14 cellular contexts compared by ENCODE assay signal in the genomic region with DNA sequence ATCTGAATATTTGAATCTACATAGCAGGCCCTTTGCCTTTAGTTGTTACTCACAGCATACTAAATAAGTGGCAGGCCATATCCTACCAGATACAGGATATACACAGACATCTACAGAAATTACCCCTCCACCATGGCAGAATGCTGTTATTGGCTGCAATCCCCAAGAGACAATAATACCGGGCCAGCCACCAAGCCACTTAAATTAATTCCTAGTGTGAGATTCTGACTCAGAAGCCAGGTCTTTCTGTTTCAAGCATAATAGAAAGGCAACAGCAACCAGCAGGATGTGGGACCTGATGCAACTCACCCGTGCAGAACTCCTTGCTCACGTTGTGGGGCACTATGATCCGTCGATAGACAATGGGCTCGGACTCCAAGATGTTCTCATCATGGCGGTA. TPM values are rescaled to one million over a fixed set of nuclear protein-coding genes. Genes with fewer than 3 reads are reported as not detected.
DNase-seq lines count a peak whose midpoint lies in the region; ATAC-seq and TF ChIP-seq lines count a peak whose summit lies in the region.
"Had no signal": no experiment of that assay in that cellular context is flagged by ENCODE, and none has a peak within 500 bp of the region (broad histone marks: within the 10 kb centered on the region; RNA-seq: fewer than 3 reads in every experiment).

No MANE protein-coding gene starts in this region.

- H3K27me3 ChIP-seq in endodermal cell (ENCODE audit: control insufficient read depth, insufficient read depth, low read length, poor library complexity, severe bottlenecking) (no peaks in the 10 kb centered on the region), neural progenitor cell (no peaks in the 10 kb centered on the region)
- H3K27me3 ChIP-seq: foreskin keratinocyte, Peyer's patch, upper lobe of left lung had no signal

- H3K4me3 ChIP-seq in endodermal cell (ENCODE audit: low read length) (no peak overlapping the region), neural progenitor cell (no peak overlapping the region)
- H3K4me3 ChIP-seq: mucosa of descending colon, Peyer's patch, upper lobe of left lung had no signal

- WGBS in endodermal cell (ENCODE audit: insufficient coverage in 1 of 2, insufficient read length in 1 of 2), 2 experiments: 98 to 100% methylated on average over 7 of the region's 7 CpGs

- TF ChIP-seq CTCF in endodermal cell (conservative IDR thresholded peaks at IDR 0.05) (no peak), neural progenitor cell (IDR thresholded peaks at IDR 0.05) (no peak)

- H4K20me1 ChIP-seq in neural progenitor cell (ENCODE audit: low read depth): peaks cover 34% of the 10 kb centered on the region

- no peaks in the 10 kb centered on the region for H3K4me1 ChIP-seq in endodermal cell (ENCODE audit: control insufficient read depth, insufficient read depth, low read length)
- no peaks in the 10 kb centered on the region for H3K4me1 ChIP-seq in neural progenitor cell

- H3K9me3 Mint-ChIP-seq in endodermal cell (no peaks in the 10 kb centered on the region), neural progenitor cell (no peaks in the 10 kb centered on the region)
- H3K9me3 Mint-ChIP-seq: immature natural killer cell had no signal

- peaks cover 12% of the 10 kb centered on the region for H3K79me2 ChIP-seq in neural progenitor cell (ENCODE audit: low read depth)

- H3K36me3 Mint-ChIP-seq in endodermal cell (ENCODE audit: low read depth) (peaks cover 21% of the 10 kb centered on the region), neural progenitor cell (peaks cover 7% of the 10 kb centered on the region)

- H3K27me3 Mint-ChIP-seq in endodermal cell (ENCODE audit: insufficient read depth) (no peaks in the 10 kb centered on the region), neural progenitor cell (ENCODE audit: insufficient read depth, low read depth) (peaks cover 8% of the 10 kb centered on the region)

- H3K9ac ChIP-seq in endodermal cell (ENCODE audit: extremely low read depth, low read length, poor library complexity, severe bottlenecking) (no peak overlapping the region), neural progenitor cell (no peak overlapping the region)

- no peaks in the 10 kb centered on the region for H3K9me3 ChIP-seq in endodermal cell (ENCODE audit: control insufficient read depth, low read length)
- H3K9me3 ChIP-seq in neural progenitor cell (ENCODE audit: low read depth): no peaks in the 10 kb centered on the region
- H3K9me3 ChIP-seq: mucosa of descending colon, Peyer's patch, upper lobe of left lung had no signal

- peak; percentile 46 for ATAC-seq in GM18861 (IDR thresholded peaks at IDR 0.05; ENCODE audit: unreplicated experiment)
- ATAC-seq in HG02840 (IDR thresholded peaks at IDR 0.05; ENCODE audit: low FRiP score, unreplicated experiment): no peak
- ATAC-seq: foreskin keratinocyte had no signal

- peak; percentile 70 for DNase-seq in NCI-H2171 treated with DMSO at 0.1 percent for 48 hours (lab: John Stamatoyannopoulos, UW)
- no peak for DNase-seq in NCI-H2171 (lab: John Stamatoyannopoulos, UW)
- DNase-seq in NCI-H69 (lab: John Stamatoyannopoulos, UW): peak; percentile 85
- peak; percentile 36 for DNase-seq in dermis blood vessel endothelial cell
- DNase-seq in endodermal cell: no peak
- no peak for DNase-seq in neural progenitor cell (ENCODE audit: low spot score)
- DNase-seq: aorta, foreskin keratinocyte, immature natural killer cell, mucosa of descending colon, Peyer's patch, upper lobe of left lung had no signal

- no peaks in the 10 kb centered on the region for H3F3A ChIP-seq in neural progenitor cell (ENCODE audit: low read depth)

- H3K4me1 Mint-ChIP-seq in endodermal cell (no peaks in the 10 kb centered on the region), neural progenitor cell (peaks cover 22% of the 10 kb centered on the region)

- H3K27ac Mint-ChIP-seq in endodermal cell (no peak overlapping the region), neural progenitor cell (no peak overlapping the region)

- H3K4me3 Mint-ChIP-seq in endodermal cell (no peak overlapping the region), neural progenitor cell (no peak overlapping the region)
- H3K4me3 Mint-ChIP-seq: immature natural killer cell had no signal

- H3K27ac ChIP-seq in endodermal cell (ENCODE audit: low read depth, low read length) (no peak overlapping the region), neural progenitor cell (no peak overlapping the region)
- H3K27ac ChIP-seq: foreskin keratinocyte had no signal

- no peak overlapping the region for H2AFZ ChIP-seq in neural progenitor cell (replicated peaks)

- H3K36me3 ChIP-seq in endodermal cell (ENCODE audit: control insufficient read depth, insufficient read depth, low read length): peaks cover 23% of the 10 kb centered on the region
- no peaks in the 10 kb centered on the region for H3K36me3 ChIP-seq in neural progenitor cell
- H3K36me3 ChIP-seq: Peyer's patch, upper lobe of left lung had no signal

- no peak overlapping the region for H3K4me2 ChIP-seq in neural progenitor cell

RNA-seq across cellular contexts. Expression of gene CLK3, which starts 39.8 kb away (rescaled TPM):
- total RNA-seq in dermis blood vessel endothelial cell (68.3 and 81.5 TPM in 2 replicates), endodermal cell (10 to 100 TPM; 53.4 to 67.3 TPM), neural progenitor cell (ENCODE audit: low replicate concordance) (66.1 and 106 TPM in 2 replicates)
- 67.7 TPM for polyA plus RNA-seq in endodermal cell (2013, experiment 1 of 2)
- polyA plus RNA-seq in endodermal cell (2013, experiment 2 of 2): 60.9 TPM

RNA-seq across cellular contexts. Expression of gene EDC3, which starts 40.4 kb away (rescaled TPM):
- total RNA-seq in dermis blood vessel endothelial cell: 21.4 and 31.4 TPM in 2 replicates
- 10 to 100 TPM; 44.5 to 48.3 TPM for total RNA-seq in endodermal cell
- polyA plus RNA-seq in endodermal cell (2013, experiment 1 of 2): 34.2 TPM
- 28.6 TPM for polyA plus RNA-seq in endodermal cell (2013, experiment 2 of 2)
- total RNA-seq in neural progenitor cell (ENCODE audit: low replicate concordance): 16.6 and 24.4 TPM in 2 replicates

Comparison
In these comparisons a context has a peak if more than half of its experiments do, and no peak if none do; other contexts are left out.
1. DNase-seq: peak in NCI-H2171 treated with DMSO at 0.1 percent for 48 hours (single experiment), NCI-H69 (single experiment) and dermis blood vessel endothelial cell (single experiment); none in NCI-H2171 (single experiment), endodermal cell (single experiment) and neural progenitor cell (single experiment).